ENCODE assay signal across 10 cellular contexts in genomic region chr5:172683696-172684464, GRCh38. TPM values are rescaled to one million over a fixed set of nuclear protein-coding genes. Genes with fewer than 3 reads are reported as not detected.
DNase-seq lines count a peak whose midpoint lies in the region; ATAC-seq and TF ChIP-seq lines count a peak whose summit lies in the region.
"Had no signal": no experiment of that assay in that cellular context is flagged by ENCODE, and none has a peak within 500 bp of the region (broad histone marks: within the 10 kb centered on the region; RNA-seq: fewer than 3 reads in every experiment).

No MANE protein-coding gene starts in this region.

- DNase-seq in activated CD8-positive, alpha-beta memory T cell treated with anti-CD3 and anti-CD28 coated beads, Interleukin-2, amount 10 ng/mL, durations not matched to agents 7 days and 5 days: no peak
- DNase-seq in fibroblast of gingiva (ENCODE audit: low read depth) (peak; percentile 14), glomerular visceral epithelial cell (ENCODE audit: extremely low spot score) (no peak), HK-2 (ENCODE audit: unreplicated experiment) (no peak)
- DNase-seq in stimulated activated CD4-positive, alpha-beta T cell treated with anti-CD3 and anti-CD28 coated beads, Interleukin-1b, Interleukin-23, amount 100 ng/mL, for 4 hours (ENCODE audit: low read depth in 2 of 2): peak; percentile 28 to 66
- DNase-seq: C1 segment of cervical spinal cord had no signal

- H3K36me3 ChIP-seq in ES-I3 (ENCODE audit: insufficient read depth, low read length): no peaks in the 10 kb centered on the region
- H3K36me3 ChIP-seq in gastroesophageal sphincter: peaks cover 0 to 47% of the 10 kb centered on the region in 2 donors

- TF ChIP-seq POLR2A in gastroesophageal sphincter (IDR thresholded peaks at IDR 0.05): no peak

- ATAC-seq in activated CD8-positive, alpha-beta memory T cell treated with anti-CD3 and anti-CD28 coated beads, Interleukin-2, amount 10 ng/mL, durations not matched to agents 7 days and 5 days: peak; percentile 58
- ATAC-seq in gastroesophageal sphincter (no peak), HG03095 (IDR thresholded peaks at IDR 0.05; ENCODE audit: unreplicated experiment) (no peak)

- peaks cover 16% of the 10 kb centered on the region for H3K4me1 Mint-ChIP-seq in activated CD8-positive, alpha-beta memory T cell treated with anti-CD3 and anti-CD28 coated beads, Interleukin-2, amount 10 ng/mL, durations not matched to agents 7 days and 5 days

- peaks cover 3% of the 10 kb centered on the region for H3K36me3 Mint-ChIP-seq in activated CD8-positive, alpha-beta memory T cell treated with anti-CD3 and anti-CD28 coated beads, Interleukin-2, amount 10 ng/mL, durations not matched to agents 7 days and 5 days

- peak overlapping the region in 1 of 4 donors; percentile 14 for H3K27ac ChIP-seq in gastroesophageal sphincter
- H3K27ac ChIP-seq: VCaP had no signal

- TF ChIP-seq CTCF in gastroesophageal sphincter (IDR thresholded peaks at IDR 0.05): no peak

- WGBS in gastroesophageal sphincter (ENCODE audit: low coverage in 1 of 2), 2 donors: 87% methylated on average over 12 of the region's 116 CpGs; no CpG with 5 or more reads in 1 of the 2 donors

- H3K9me3 ChIP-seq in ES-I3 (ENCODE audit: control insufficient read depth, insufficient read depth, low read length): no peaks in the 10 kb centered on the region
- no peaks in the 10 kb centered on the region for H3K9me3 ChIP-seq in gastroesophageal sphincter

- CTCF ChIA-PET in activated CD8-positive, alpha-beta memory T cell treated with anti-CD3 and anti-CD28 coated beads, Interleukin-2, amount 10 ng/mL, durations not matched to agents 7 days and 5 days (lab: Charles Lee): interaction anchor here (1.6 to 3.2 kb wide), 2 partner anchors 14 to 18 kb away, joined by 3 to 19 read pairs; no protein-coding TSS in a partner anchor

- H3K27me3 ChIP-seq in gastroesophageal sphincter: no peaks in the 10 kb centered on the region

- no peaks in the 10 kb centered on the region for H3K9me3 Mint-ChIP-seq in activated CD8-positive, alpha-beta memory T cell treated with anti-CD3 and anti-CD28 coated beads, Interleukin-2, amount 10 ng/mL, durations not matched to agents 7 days and 5 days (ENCODE audit: low read depth)

- H3K27me3 Mint-ChIP-seq in activated CD8-positive, alpha-beta memory T cell treated with anti-CD3 and anti-CD28 coated beads, Interleukin-2, amount 10 ng/mL, durations not matched to agents 7 days and 5 days: peaks cover 25% of the 10 kb centered on the region

- H3K4me3 ChIP-seq in gastroesophageal sphincter: no peak overlapping the region

- H3K4me1 ChIP-seq in ES-I3 (ENCODE audit: insufficient read depth, low read length) (no peaks in the 10 kb centered on the region), gastroesophageal sphincter (peaks cover 0 to 61% (median 18%) of the 10 kb centered on the region in 3 donors)

- peak overlapping the region; percentile 21 for H3K4me3 Mint-ChIP-seq in activated CD8-positive, alpha-beta memory T cell treated with anti-CD3 and anti-CD28 coated beads, Interleukin-2, amount 10 ng/mL, durations not matched to agents 7 days and 5 days

- H3K27ac Mint-ChIP-seq in activated CD8-positive, alpha-beta memory T cell treated with anti-CD3 and anti-CD28 coated beads, Interleukin-2, amount 10 ng/mL, durations not matched to agents 7 days and 5 days: no peak overlapping the region

- peak overlapping the region; percentile 46; the same call in 1 of the 2 replicates for H3K9ac ChIP-seq in ES-I3 (ENCODE audit: low read depth, low read length)

- no peak for TF ChIP-seq EP300 in gastroesophageal sphincter (IDR thresholded peaks at IDR 0.05)

RNA-seq across cellular contexts. Expression of gene NEURL1B, which starts 42.8 kb away (rescaled TPM):
- total RNA-seq in activated CD8-positive, alpha-beta memory T cell treated with anti-CD3 and anti-CD28 coated beads, Interleukin-2, amount 10 ng/mL, durations not matched to agents 7 days and 5 days: 1 to 10 TPM in 1 of 2 experiments, under 1 TPM in 1; 0.26 to 1.7 TPM
- 10 to 100 TPM; 21.7 to 59.9 (median 41.5) TPM for total RNA-seq in gastroesophageal sphincter

Comparison
In these comparisons a context has a peak if more than half of its experiments do, and no peak if none do; other contexts are left out.
1. DNase-seq: peak in fibroblast of gingiva (single experiment) and stimulated activated CD4-positive, alpha-beta T cell treated with anti-CD3 and anti-CD28 coated beads, Interleukin-1b, Interleukin-23, amount 100 ng/mL, for 4 hours (2 of 2); none in activated CD8-positive, alpha-beta memory T cell treated with anti-CD3 and anti-CD28 coated beads, Interleukin-2, amount 10 ng/mL, durations not matched to agents 7 days and 5 days (single experiment), glomerular visceral epithelial cell (single experiment) and HK-2 (single experiment).
2. RNA of gene NEURL1B, which starts 42.8 kb away (total RNA-seq): 21.7 to 59.9 TPM in gastroesophageal sphincter; 0.26 to 1.7 TPM in activated CD8-positive, alpha-beta memory T cell treated with anti-CD3 and anti-CD28 coated beads, Interleukin-2, amount 10 ng/mL, durations not matched to agents 7 days and 5 days; every median in the first group is over 4 times any median in the second.